Comparison of ENCODE assay signal across 15 cellular contexts in genomic region chr10:49310460-49310859, GRCh38. TPM values are rescaled to one million over a fixed set of nuclear protein-coding genes. Genes with fewer than 3 reads are reported as not detected.
A peak's percentile ranks its signal among the peaks of the same experiment; 100 is the strongest.
DNase-seq lines count a peak whose midpoint lies in the region; ATAC-seq and TF ChIP-seq lines count a peak whose summit lies in the region.
"Had no signal": no experiment of that assay in that cellular context is flagged by ENCODE, and none has a peak within 500 bp of the region (broad histone marks: within the 10 kb centered on the region; RNA-seq: fewer than 3 reads in every experiment).

No MANE protein-coding gene starts in this region.

- no peaks in the 10 kb centered on the region for H3K36me3 ChIP-seq in endodermal cell (ENCODE audit: control insufficient read depth, insufficient read depth, low read length)
- H3K36me3 ChIP-seq: vagina had no signal

- H3K4me1 ChIP-seq in endodermal cell (ENCODE audit: control insufficient read depth, insufficient read depth, low read length) = no peaks in the 10 kb centered on the region
- H3K4me1 ChIP-seq: vagina had no signal

- peaks cover 0 to 1% of the 10 kb centered on the region in 2 donors for H3K27me3 Mint-ChIP-seq in T-cell
- peaks cover 2 to 9% (median 7%) of the 10 kb centered on the region in 3 donors for H3K27me3 Mint-ChIP-seq in immature natural killer cell (ENCODE audit: low read depth in 3 of 3)
- H3K27me3 Mint-ChIP-seq in endodermal cell (ENCODE audit: insufficient read depth) = no peaks in the 10 kb centered on the region

- intact Hi-C loops in sciatic nerve (cut with DNase I) = no loop called here

- WGBS in endodermal cell (ENCODE audit: insufficient coverage in 1 of 2, insufficient read length in 1 of 2), 2 experiments = 91 to 100% methylated on average over 3 to 5 of the region's 5 CpGs

- POLR2A ChIA-PET in T-cell (lab: Charles Lee) = no interaction called here

- H3K4me3 Mint-ChIP-seq in T-cell = peak overlapping the region in 2 of 3 donors; percentile 18 to 52
- peak overlapping the region; percentile 68 to 90 (median 83) for H3K4me3 Mint-ChIP-seq in immature natural killer cell
- H3K4me3 Mint-ChIP-seq in endodermal cell = no peak overlapping the region

- CTCF ChIA-PET in T-cell (lab: Charles Lee) = no interaction called here

- peaks cover 0 to 5% (median 0%) of the 10 kb centered on the region in 3 donors for H3K9me3 Mint-ChIP-seq in T-cell
- H3K9me3 Mint-ChIP-seq in immature natural killer cell = peaks cover 0 to 2% (median 0%) of the 10 kb centered on the region in 6 donors
- H3K9me3 Mint-ChIP-seq in endodermal cell = no peaks in the 10 kb centered on the region

- H3K9ac ChIP-seq in endodermal cell (ENCODE audit: extremely low read depth, low read length, poor library complexity, severe bottlenecking) = no peak overlapping the region
- H3K9ac ChIP-seq: parathyroid adenoma had no signal

- H3K27ac ChIP-seq in endodermal cell (ENCODE audit: low read depth, low read length) = no peak overlapping the region
- H3K27ac ChIP-seq: vagina had no signal

- H3K36me3 Mint-ChIP-seq in T-cell = no peaks in the 10 kb centered on the region
- peaks cover 0 to 10% (median 0%) of the 10 kb centered on the region in 3 donors for H3K36me3 Mint-ChIP-seq in immature natural killer cell
- no peaks in the 10 kb centered on the region for H3K36me3 Mint-ChIP-seq in endodermal cell (ENCODE audit: low read depth)

- H3K9me3 ChIP-seq in endodermal cell (ENCODE audit: control insufficient read depth, low read length) = no peaks in the 10 kb centered on the region
- H3K9me3 ChIP-seq: vagina had no signal

- TF ChIP-seq CTCF in endodermal cell (conservative IDR thresholded peaks at IDR 0.05) = no peak

- no peak overlapping the region for H3K4me3 ChIP-seq in endodermal cell (ENCODE audit: low read length)
- H3K4me3 ChIP-seq: vagina had no signal

- H3K4me1 Mint-ChIP-seq in T-cell (peaks cover 13 to 24% (median 21%) of the 10 kb centered on the region in 3 donors), immature natural killer cell (peaks cover 32 to 42% of the 10 kb centered on the region in 2 donors), endodermal cell (no peaks in the 10 kb centered on the region)

- H3K27me3 ChIP-seq in endodermal cell (ENCODE audit: control insufficient read depth, insufficient read depth, low read length, poor library complexity, severe bottlenecking) = no peaks in the 10 kb centered on the region
- H3K27me3 ChIP-seq: vagina had no signal

- DNase-seq in stimulated activated naive CD4-positive, alpha-beta T cell treated with Interleukin-2 at 50 U/mL for 16 hours (lab: John Stamatoyannopoulos, UW) = peak; percentile 33
- no peak for DNase-seq in stimulated activated naive CD4-positive, alpha-beta T cell (lab: John Stamatoyannopoulos, UW)
- DNase-seq in T-cell (peak in 2 of 34 experiments; percentile 9 to 23), immature natural killer cell (peak; percentile 11 to 26 (median 24)), endodermal cell (no peak), sciatic nerve (ENCODE audit: low spot score) (no peak), NCI-H2227 treated with DMSO at 0.1 percent for 48 hours (lab: John Stamatoyannopoulos, UW) (no peak)
- DNase-seq: caudate nucleus, kidney glomerular epithelial cell, NCI-H446 treated with DMSO at 0.1 percent for 48 hours had no signal

- ATAC-seq in T-cell (replicated peaks in 1 of 4) (peak in 1 of 4 experiments; percentile 20), HG02973 (IDR thresholded peaks at IDR 0.05; ENCODE audit: unreplicated experiment) (no peak), sciatic nerve (no peak)

- peak overlapping the region; percentile 25 to 92 for H3K27ac Mint-ChIP-seq in T-cell
- H3K27ac Mint-ChIP-seq in immature natural killer cell = peak overlapping the region; percentile 81 to 90 (median 86)
- H3K27ac Mint-ChIP-seq in endodermal cell = no peak overlapping the region

RNA-seq across cellular contexts. Expression of gene C10orf71, which starts 11.5 kb away (rescaled TPM):
- total RNA-seq in T-cell (not detected), endodermal cell (under 1 TPM in 1 of 2 donors, not detected in 1; 0.15 TPM), sciatic nerve (0.18 TPM)
- not detected for polyA plus RNA-seq in immature natural killer cell
- polyA plus RNA-seq in endodermal cell (2013, experiment 1 of 2) = 0.18 TPM
- polyA plus RNA-seq in endodermal cell (2013, experiment 2 of 2) = 0.08 TPM
- total RNA-seq: activated CD8-positive, alpha-beta memory T cell treated with anti-CD3 and anti-CD28 coated beads for 36 hours; MCF 10A; vagina had no signal

Comparison
In these comparisons a context has a peak if more than half of its experiments do, and no peak if none do; other contexts are left out.
1. DNase-seq: peak in stimulated activated naive CD4-positive, alpha-beta T cell treated with Interleukin-2 at 50 U/mL for 16 hours (single experiment) and immature natural killer cell (3 of 3); none in stimulated activated naive CD4-positive, alpha-beta T cell (0 of 6), endodermal cell (single experiment), sciatic nerve (single experiment) and NCI-H2227 treated with DMSO at 0.1 percent for 48 hours (single experiment).